Comparison of ENCODE assay signal across 36 cellular contexts in the genomic region with DNA sequence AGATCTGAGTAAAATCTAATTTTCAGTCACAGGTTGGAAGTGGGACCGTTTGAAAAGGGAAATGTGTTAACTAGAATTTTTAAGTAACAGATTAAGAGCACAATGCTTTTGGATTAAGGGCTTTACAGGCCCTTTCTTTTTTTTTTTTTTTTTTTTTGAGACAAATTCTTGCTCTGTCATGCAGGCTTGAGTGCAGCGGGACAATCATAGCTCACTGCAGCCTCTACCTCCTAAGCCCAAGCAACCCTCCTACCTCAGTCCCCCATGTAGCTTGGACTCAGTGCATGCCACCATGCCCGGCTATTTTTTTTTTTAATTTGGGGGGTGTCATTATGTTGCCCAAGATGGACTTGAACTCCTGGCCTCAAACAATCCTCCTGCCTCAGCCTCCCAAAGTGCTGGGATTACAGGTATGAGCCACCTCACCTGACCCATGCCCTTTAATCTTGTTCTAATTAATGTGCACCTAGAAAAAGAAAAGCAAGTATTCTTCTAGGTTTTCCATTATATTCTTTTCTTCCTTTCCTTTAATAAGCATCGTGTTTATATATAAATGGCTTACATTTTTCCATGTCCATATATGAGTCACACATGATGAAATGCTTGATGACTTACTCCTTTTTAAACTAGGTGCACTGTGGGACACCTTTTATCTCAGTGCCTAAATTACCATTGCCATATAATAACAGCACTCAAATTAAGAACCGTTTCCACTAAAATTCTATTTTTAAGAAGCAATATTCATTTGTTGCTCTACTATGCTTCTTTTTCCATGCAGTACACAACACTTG.
"Had no signal": no experiment of that assay in that cellular context is flagged by ENCODE, and none has a peak within 500 bp of the region (broad histone marks: within the 10 kb centered on the region; RNA-seq: fewer than 3 reads in every experiment).

No MANE protein-coding gene starts in this region.

- ATAC-seq: activated CD4-positive, CD25-positive, alpha-beta regulatory T cell treated with anti-CD3 and anti-CD28 coated beads, Interleukin-2, amount 50 U/mL, for 24 hours; activated CD8-positive, alpha-beta memory T cell treated with anti-CD3 and anti-CD28 coated beads, Interleukin-2, amount 10 ng/mL, durations not matched to agents 7 days and 5 days; activated CD8-positive, alpha-beta T cell treated with anti-CD3 and anti-CD28 coated beads for 36 hours; activated naive CD4-positive, alpha-beta T cell treated with anti-CD3 and anti-CD28 coated beads, Interleukin-2, amount 50 U/mL, for 72 hours; esophagus mucosa; T-helper 17 cell had no signal

- H3K4me3 ChIP-seq: coronary artery, dorsolateral prefrontal cortex had no signal

- H3K27me3 ChIP-seq: brain microvascular endothelial cell, dorsolateral prefrontal cortex had no signal

- H3K27ac Mint-ChIP-seq: activated B cell treated with CpG ODN at 0.5 μM for 24 hours; activated CD8-positive, alpha-beta memory T cell treated with anti-CD3 and anti-CD28 coated beads, Interleukin-2, amount 10 ng/mL, durations not matched to agents 7 days and 5 days; activated CD8-positive, alpha-beta T cell treated with anti-CD3 and anti-CD28 coated beads for 36 hours; activated naive CD4-positive, alpha-beta T cell treated with anti-CD3 and anti-CD28 coated beads, Interleukin-2, amount 10 ng/mL, durations not matched to agents 7 days and 5 days; activated naive CD4-positive, alpha-beta T cell treated with anti-CD3 and anti-CD28 coated beads, Interleukin-2, amount 50 U/mL, for 72 hours; activated naive CD8-positive, alpha-beta T cell treated with anti-CD3 and anti-CD28 coated beads, Interleukin-2, amount 10 ng/mL, durations not matched to agents 7 days and 5 days; activated T-helper 1 cell treated with anti-CD3 and anti-CD28 coated beads, Interleukin-12 subunit alpha, Interleukin-12 subunit beta, Interleukin-2, Interleukin-4 antibody, amounts not matched to agents 30 ng/mL and 10 ng/mL and 1 ng/mL, durations not matched to agents 14 hours and 24 hours and 36 hours; activated T-helper 2 cell treated with anti-CD3 and anti-CD28 coated beads, Interferon-gamma antibody, Interleukin-2, Interleukin-4, amounts not matched to agents 10 μg/mL and 5 μg/mL and 100 μg/mL, durations not matched to agents 14 hours and 24 hours and 36 hours; dendritic cell treated with granulocyte-macrophage colony-stimulating factor and Interleukin-4, amounts not matched to agents 40 ng/mL and 50 ng/mL, for 4 days; endodermal cell; T-helper 17 cell; T-helper 2 cell treated with Interferon-gamma antibody and Interleukin-4, amounts not matched to agents 5 μg/mL and 100 μg/mL, for 36 hours had no signal

- H3K27ac ChIP-seq: brain microvascular endothelial cell, coronary artery, dorsolateral prefrontal cortex, WERI-Rb-1 had no signal

- H3K36me3 Mint-ChIP-seq: activated CD8-positive, alpha-beta memory T cell treated with anti-CD3 and anti-CD28 coated beads, Interleukin-2, amount 10 ng/mL, durations not matched to agents 7 days and 5 days; activated naive CD4-positive, alpha-beta T cell treated with anti-CD3 and anti-CD28 coated beads, Interleukin-2, amount 10 ng/mL, durations not matched to agents 7 days and 5 days; activated naive CD4-positive, alpha-beta T cell treated with anti-CD3 and anti-CD28 coated beads, Interleukin-2, amount 50 U/mL, for 72 hours; activated naive CD8-positive, alpha-beta T cell treated with anti-CD3 and anti-CD28 coated beads, Interleukin-2, amount 10 ng/mL, durations not matched to agents 7 days and 5 days had no signal

- FAIRE-seq: astrocyte, bronchial epithelial cell, frontal cortex had no signal

- H3K9me3 Mint-ChIP-seq: activated B cell treated with CpG ODN at 0.5 μM for 24 hours; activated naive CD4-positive, alpha-beta T cell treated with anti-CD3 and anti-CD28 coated beads, Interleukin-2, amount 10 ng/mL, durations not matched to agents 7 days and 5 days; activated naive CD8-positive, alpha-beta T cell treated with anti-CD3 and anti-CD28 coated beads, Interleukin-2, amount 10 ng/mL, durations not matched to agents 7 days and 5 days; activated T-helper 2 cell treated with anti-CD3 and anti-CD28 coated beads, Interferon-gamma antibody, Interleukin-2, Interleukin-4, amounts not matched to agents 10 μg/mL and 5 μg/mL and 100 μg/mL, durations not matched to agents 14 hours and 24 hours and 36 hours; dendritic cell treated with granulocyte-macrophage colony-stimulating factor and Interleukin-4, amounts not matched to agents 40 ng/mL and 50 ng/mL, for 4 days; endodermal cell; T-helper 2 cell treated with Interferon-gamma antibody and Interleukin-4, amounts not matched to agents 5 μg/mL and 100 μg/mL, for 36 hours had no signal

- H3K4me3 Mint-ChIP-seq: activated B cell treated with CpG ODN at 0.5 μM for 24 hours; activated CD8-positive, alpha-beta memory T cell treated with anti-CD3 and anti-CD28 coated beads, Interleukin-2, amount 10 ng/mL, durations not matched to agents 7 days and 5 days; activated CD8-positive, alpha-beta T cell treated with anti-CD3 and anti-CD28 coated beads for 36 hours; activated naive CD4-positive, alpha-beta T cell treated with anti-CD3 and anti-CD28 coated beads, Interleukin-2, amount 10 ng/mL, durations not matched to agents 7 days and 5 days; activated naive CD8-positive, alpha-beta T cell treated with anti-CD3 and anti-CD28 coated beads, Interleukin-2, amount 10 ng/mL, durations not matched to agents 7 days and 5 days; activated T-helper 1 cell treated with anti-CD3 and anti-CD28 coated beads, Interleukin-12 subunit alpha, Interleukin-12 subunit beta, Interleukin-2, Interleukin-4 antibody, amounts not matched to agents 30 ng/mL and 10 ng/mL and 1 ng/mL, durations not matched to agents 14 hours and 24 hours and 36 hours; central memory CD8-positive, alpha-beta T cell; dendritic cell treated with granulocyte-macrophage colony-stimulating factor and Interleukin-4, amounts not matched to agents 40 ng/mL and 50 ng/mL, for 4 days; endodermal cell; T-helper 17 cell; T-helper 2 cell treated with Interferon-gamma antibody and Interleukin-4, amounts not matched to agents 5 μg/mL and 100 μg/mL, for 36 hours had no signal

- DNase-seq: activated B cell treated with CpG ODN at 0.5 μM for 24 hours; activated CD4-positive, alpha-beta T cell treated with anti-CD3 and anti-CD28 coated beads for 48 hours; activated CD4-positive, alpha-beta T cell treated with anti-CD3 and anti-CD28 coated beads, Interleukin-2, amount 50 U/mL, for 1 hour; activated CD4-positive, alpha-beta T cell treated with anti-CD3 and anti-CD28 coated beads, Interleukin-2, amount 50 U/mL, for 48 hours; activated CD8-positive, alpha-beta memory T cell treated with anti-CD3 and anti-CD28 coated beads, Interleukin-2, amount 10 ng/mL, durations not matched to agents 7 days and 5 days; activated CD8-positive, alpha-beta memory T cell treated with anti-CD3 and anti-CD28 coated beads, Interleukin-2, amount 50 U/mL, for 4 hours; activated CD8-positive, alpha-beta T cell treated with anti-CD3 and anti-CD28 coated beads for 36 hours; activated effector memory CD4-positive, alpha-beta T cell treated with anti-CD3 and anti-CD28 coated beads, Interleukin-2, amount 50 U/mL, for 16 hours; activated naive CD4-positive, alpha-beta T cell; activated naive CD4-positive, alpha-beta T cell treated with anti-CD3 and anti-CD28 coated beads, Interleukin-2, amount 10 ng/mL, durations not matched to agents 7 days and 5 days; activated naive CD8-positive, alpha-beta T cell treated with anti-CD3 and anti-CD28 coated beads, Interleukin-2, amount 10 ng/mL, durations not matched to agents 7 days and 5 days; activated T-cell treated with anti-CD3 and anti-CD28 coated beads, Interleukin-2, amount 50 U/mL, for 1 hour; activated T-cell treated with anti-CD3 and anti-CD28 coated beads, Interleukin-2, amount 50 U/mL, for 48 hours; amniotic stem cell; anterior cingulate cortex; brain microvascular endothelial cell; dorsolateral prefrontal cortex; effector memory CD4-positive, alpha-beta T cell; endodermal cell; foreskin fibroblast; head of caudate nucleus; T-helper 17 cell; T1000; WERI-Rb-1 had no signal

- H3K36me3 ChIP-seq: brain microvascular endothelial cell, WERI-Rb-1 had no signal

- H3K27me3 Mint-ChIP-seq: activated B cell treated with CpG ODN at 0.5 μM for 24 hours; activated CD8-positive, alpha-beta memory T cell treated with anti-CD3 and anti-CD28 coated beads, Interleukin-2, amount 10 ng/mL, durations not matched to agents 7 days and 5 days; activated naive CD4-positive, alpha-beta T cell treated with anti-CD3 and anti-CD28 coated beads, Interleukin-2, amount 10 ng/mL, durations not matched to agents 7 days and 5 days; central memory CD8-positive, alpha-beta T cell; dendritic cell treated with granulocyte-macrophage colony-stimulating factor and Interleukin-4, amounts not matched to agents 40 ng/mL and 50 ng/mL, for 4 days; T-helper 17 cell had no signal

- H3K4me1 Mint-ChIP-seq: activated B cell treated with CpG ODN at 0.5 μM for 24 hours; activated CD8-positive, alpha-beta memory T cell treated with anti-CD3 and anti-CD28 coated beads, Interleukin-2, amount 10 ng/mL, durations not matched to agents 7 days and 5 days; activated naive CD4-positive, alpha-beta T cell treated with anti-CD3 and anti-CD28 coated beads, Interleukin-2, amount 10 ng/mL, durations not matched to agents 7 days and 5 days; activated naive CD8-positive, alpha-beta T cell treated with anti-CD3 and anti-CD28 coated beads, Interleukin-2, amount 10 ng/mL, durations not matched to agents 7 days and 5 days; central memory CD8-positive, alpha-beta T cell; T-helper 17 cell had no signal
